In the genomic region with DNA sequence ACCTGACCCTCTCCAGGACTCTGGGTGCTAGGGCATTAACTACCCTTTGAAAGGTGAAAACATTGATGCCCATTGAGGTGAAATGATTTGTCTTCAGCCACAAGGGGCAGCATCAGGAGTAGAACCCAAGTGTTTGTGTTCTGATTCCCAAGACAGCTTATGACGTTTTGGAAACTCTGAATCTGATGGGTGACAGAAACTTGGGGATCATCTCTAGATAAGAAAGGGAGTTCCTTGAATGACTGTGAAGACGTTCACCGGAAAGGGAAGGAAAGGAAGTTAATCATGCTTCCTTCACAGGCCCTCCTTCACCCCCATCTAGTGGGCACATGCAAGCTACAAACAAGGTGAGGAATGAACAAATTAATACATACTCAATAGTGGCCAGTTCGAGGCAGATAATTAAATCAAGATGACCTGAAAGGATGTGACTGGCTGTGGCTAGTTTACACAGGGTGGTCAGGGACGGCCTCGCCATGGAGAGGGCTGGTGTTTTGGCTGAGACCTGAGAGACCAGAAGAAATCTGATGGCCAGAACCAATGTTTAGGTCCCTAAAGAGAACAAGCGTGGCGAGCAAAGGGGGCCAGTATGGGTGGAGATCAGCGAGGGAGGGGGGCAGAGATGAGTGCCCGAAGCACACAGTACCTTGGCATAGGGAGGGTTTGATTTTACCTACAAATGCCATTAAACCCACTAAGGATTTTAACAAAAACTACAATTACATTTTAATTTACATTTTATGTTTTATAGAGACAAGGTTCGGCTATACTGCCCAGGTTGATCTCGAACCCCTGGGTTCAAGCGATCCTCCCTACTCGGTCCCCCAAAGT, we compare ENCODE assay signal across 8 cellular contexts. TPM values are rescaled to one million over a fixed set of nuclear protein-coding genes. Genes with fewer than 3 reads are reported as not detected.
DNase-seq lines count a peak whose midpoint lies in the region; TF ChIP-seq lines count a peak whose summit lies in the region.

No MANE protein-coding gene starts in this region.

- H3K27ac ChIP-seq in mammary epithelial cell (ENCODE audit: insufficient read depth, low read depth, low read length) = peak overlapping the region; percentile 75

- no peaks in the 10 kb centered on the region for H3K36me3 ChIP-seq in mammary epithelial cell (ENCODE audit: insufficient read depth, low read length)

- H2AFZ ChIP-seq in mammary epithelial cell (ENCODE audit: low read depth, low read length) = peak overlapping the region; percentile 84

- peak overlapping the region; percentile 62 to 100 (median 99) for H3K27ac Mint-ChIP-seq in IgD-negative memory B cell

- in situ Hi-C loops in G401 (cut with HindIII; ENCODE audit: low sequenced_read_pairs) (no loop called here), mammary epithelial cell (cut with MboI; ENCODE audit: low sequenced_read_pairs in 2 of 2) (loop anchor here (5.0 kb wide), 2 partner anchors 102 to 122 kb away; no protein-coding TSS in a partner anchor)

- dilution Hi-C loops in mammary epithelial cell (cut with HindIII; ENCODE audit: low sequenced_read_pairs) = no loop called here

- no peaks in the 10 kb centered on the region for H4K20me1 ChIP-seq in mammary epithelial cell (ENCODE audit: insufficient read depth, low read length)

- no peaks in the 10 kb centered on the region for H3K9me3 ChIP-seq in mammary epithelial cell (replicated peaks; ENCODE audit: insufficient read depth, low read length)

- peaks cover 23% of the 10 kb centered on the region for H3K4me1 ChIP-seq in mammary epithelial cell (ENCODE audit: insufficient read depth, low read length)

- peak; percentile 54 for DNase-seq in G401 (ENCODE audit: low spot score)
- peak; percentile 0 for DNase-seq in T-helper 9 cell
- DNase-seq in mammary epithelial cell = peak; percentile 86
- peak; percentile 83 for DNase-seq in kidney tubule cell (ENCODE audit: low spot score)
- DNase-seq in stimulated activated CD4-positive, alpha-beta T cell treated with anti-CD3 and anti-CD28 coated beads, Interleukin-2, amount 100 ng/mL, for 24 hours = peak; percentile 31 to 58
- no peak for DNase-seq in NCI-H526 treated with DMSO at 0.1 percent for 48 hours (lab: John Stamatoyannopoulos, UW)
- DNase-seq in NCI-H2029 (lab: John Stamatoyannopoulos, UW) = no peak

- TF ChIP-seq CTCF in mammary epithelial cell (conservative IDR thresholded peaks at IDR 0.05 in 1 of 2, IDR thresholded peaks at IDR 0.05 in 1 of 2; ENCODE audit: extremely low read depth in 1 of 2, insufficient read depth in 1 of 2, low read depth in 1 of 2, low read length in 2 of 2) = peak; percentile 57 to 65

- H3K79me2 ChIP-seq in mammary epithelial cell (ENCODE audit: insufficient read depth, low read length) = peaks cover 28% of the 10 kb centered on the region

- H3K27me3 ChIP-seq in mammary epithelial cell (ENCODE audit: insufficient read depth, low read length) = no peaks in the 10 kb centered on the region

- peak overlapping the region in 2 of 3 experiments; percentile 58 to 74 for H3K4me3 ChIP-seq in mammary epithelial cell (replicated peaks in 1 of 3; ENCODE audit: insufficient read depth in 1 of 3, low read depth in 2 of 3, low read length in 3 of 3)

- H3K4me3 Mint-ChIP-seq in IgD-negative memory B cell = peak overlapping the region; percentile 86 to 100 (median 99)

- peak overlapping the region; percentile 77 for H3K9ac ChIP-seq in mammary epithelial cell (ENCODE audit: insufficient read depth, low read length)

- peaks cover 4% of the 10 kb centered on the region for H3K36me3 Mint-ChIP-seq in IgD-negative memory B cell

- BruUV-seq in mammary epithelial cell (replicated peaks; lab: Mats Ljungman, UMichigan) = no TSS peak

- H3K9me3 Mint-ChIP-seq in IgD-negative memory B cell = peaks cover 0 to 2% (median 0%) of the 10 kb centered on the region in 3 donors

- CTCF ChIA-PET in mammary epithelial cell (lab: Charles Lee; ENCODE audit: low non-redundant PET) = interaction anchor here (0.5 to 1.2 kb wide), 6 partner anchors 11 to 126 kb away, joined by 3 to 5 read pairs (median 3); partner anchors contain the start of gene TIGD6

- peaks cover 21 to 28% (median 21%) of the 10 kb centered on the region in 3 donors for H3K4me1 Mint-ChIP-seq in IgD-negative memory B cell

- no peaks in the 10 kb centered on the region for H3K27me3 Mint-ChIP-seq in IgD-negative memory B cell

- peak overlapping the region; percentile 94 for H3K4me2 ChIP-seq in mammary epithelial cell (ENCODE audit: insufficient read depth, low read depth, low read length)

- intact Hi-C loops in mammary epithelial cell (cut with micrococcal nuclease) = loop anchor here (1.0 to 10.0 kb wide), 5 partner anchors 20 to 255 kb away; no protein-coding TSS in a partner anchor

- WGBS in mammary epithelial cell (ENCODE audit: low coverage, missing lambda C conversion rate) = 57% methylated on average over 11 of the region's 14 CpGs

RNA-seq across cellular contexts. Expression of gene SLC26A2, which starts 0.9 kb away (rescaled TPM):
- total RNA-seq in G401 (2014; rRNA removed; shearing (Covaris generic)) = 4.8 and 10.2 TPM in 2 replicates
- polyA plus RNA-seq in IgD-negative memory B cell (2.3 TPM), mammary epithelial cell (12.8 TPM)
- 10 to 100 TPM; 18.1 to 63.2 TPM for total RNA-seq in mammary epithelial cell
- polyA minus RNA-seq in mammary epithelial cell = 39.1 TPM

RNA-seq across cellular contexts. Expression of gene PDE6A, which starts 15.0 kb away (rescaled TPM):
- total RNA-seq in G401 (2014; rRNA removed; shearing (Covaris generic)) = not detected in 2 replicates
- polyA plus RNA-seq in IgD-negative memory B cell (0.05 TPM), mammary epithelial cell (0.06 TPM)
- under 1 TPM; 0.07 to 0.17 TPM for total RNA-seq in mammary epithelial cell
- not detected for polyA minus RNA-seq in mammary epithelial cell

RNA-seq across cellular contexts. Expression of gene TIGD6, which starts 40.8 kb away (rescaled TPM):
- 1.4 and 1.9 TPM in 2 replicates for total RNA-seq in G401 (2014; rRNA removed; shearing (Covaris generic))
- 1.8 TPM for polyA plus RNA-seq in IgD-negative memory B cell
- 1 to 10 TPM; 5.8 to 6.0 TPM for total RNA-seq in mammary epithelial cell
- 4.1 TPM for polyA plus RNA-seq in mammary epithelial cell
- 5.5 TPM for polyA minus RNA-seq in mammary epithelial cell

RNA-seq across cellular contexts. Expression of gene HMGXB3, which starts 40.9 kb away (rescaled TPM):
- 56.9 and 58.7 TPM in 2 replicates for total RNA-seq in G401 (2014; rRNA removed; shearing (Covaris generic))
- 15.4 TPM for polyA plus RNA-seq in IgD-negative memory B cell
- total RNA-seq in mammary epithelial cell = 10 to 100 TPM; 46.7 to 60.0 TPM
- 35.5 TPM for polyA plus RNA-seq in mammary epithelial cell
- 88.9 TPM for polyA minus RNA-seq in mammary epithelial cell

Comparison
In these comparisons a context has a peak if more than half of its experiments do, and no peak if none do; other contexts are left out.
1. DNase-seq: peak in G401 (single experiment), T-helper 9 cell (single experiment), mammary epithelial cell (single experiment), kidney tubule cell (single experiment) and stimulated activated CD4-positive, alpha-beta T cell treated with anti-CD3 and anti-CD28 coated beads, Interleukin-2, amount 100 ng/mL, for 24 hours (2 of 2); none in NCI-H526 treated with DMSO at 0.1 percent for 48 hours (single experiment) and NCI-H2029 (single experiment).